Comparison of ENCODE assay signal across 16 cellular contexts in genomic region chr16:11053916-11054460, GRCh38.
A peak's percentile ranks its signal among the peaks of the same experiment; 100 is the strongest.
DNase-seq lines count a peak whose midpoint lies in the region; ATAC-seq and TF ChIP-seq lines count a peak whose summit lies in the region.
"Had no signal": no experiment of that assay in that cellular context is flagged by ENCODE, and none has a peak within 500 bp of the region (broad histone marks: within the 10 kb centered on the region; RNA-seq: fewer than 3 reads in every experiment).

No MANE protein-coding gene starts in this region.

- no peak for ATAC-seq in activated T-cell treated with anti-CD3 and anti-CD28 coated beads, Interleukin-2, amount 50 U/mL, for 72 hours (replicated peaks in 1 of 2)
- no peak for ATAC-seq in HG03095 (IDR thresholded peaks at IDR 0.05; ENCODE audit: unreplicated experiment)
- no peak for ATAC-seq in GM19035 (IDR thresholded peaks at IDR 0.05; ENCODE audit: unreplicated experiment)
- ATAC-seq: left colon, PC-3 had no signal

- TF ChIP-seq POLR2A in sigmoid colon (IDR thresholded peaks at IDR 0.05): no peak

- no peak overlapping the region for H3K4me3 Mint-ChIP-seq in activated T-cell treated with anti-CD3 and anti-CD28 coated beads, Interleukin-2, amount 50 U/mL, for 72 hours
- H3K4me3 Mint-ChIP-seq: HFFc6 had no signal

- no peak overlapping the region for H3K4me3 ChIP-seq in sigmoid colon
- H3K4me3 ChIP-seq: suprapubic skin had no signal

- peaks cover 0 to 27% (median 4%) of the 10 kb centered on the region in 4 donors for H3K36me3 ChIP-seq in sigmoid colon

- TF ChIP-seq CTCF in sigmoid colon (IDR thresholded peaks at IDR 0.05): no peak

- H3K27me3 Mint-ChIP-seq in activated T-cell treated with anti-CD3 and anti-CD28 coated beads, Interleukin-2, amount 50 U/mL, for 72 hours (ENCODE audit: low read depth): no peaks in the 10 kb centered on the region

- no peak overlapping the region for H3K27ac ChIP-seq in sigmoid colon
- H3K27ac ChIP-seq: suprapubic skin had no signal

- peaks cover 10 to 14% of the 10 kb centered on the region in 2 donors for H3K36me3 Mint-ChIP-seq in activated T-cell treated with anti-CD3 and anti-CD28 coated beads, Interleukin-2, amount 50 U/mL, for 72 hours (ENCODE audit: insufficient read depth in 2 of 2)

- intact Hi-C loops in sigmoid colon (cut with DNase I): no loop called here

- H3K27me3 ChIP-seq in sigmoid colon: no peaks in the 10 kb centered on the region
- H3K27me3 ChIP-seq: suprapubic skin had no signal

- H3K9me3 ChIP-seq in sigmoid colon: no peaks in the 10 kb centered on the region
- H3K9me3 ChIP-seq: suprapubic skin had no signal

- TF ChIP-seq EP300 in sigmoid colon (IDR thresholded peaks at IDR 0.05): no peak

- peak overlapping the region; percentile 42 for H3K27ac Mint-ChIP-seq in activated T-cell treated with anti-CD3 and anti-CD28 coated beads, Interleukin-2, amount 50 U/mL, for 72 hours
- H3K27ac Mint-ChIP-seq: HFFc6 had no signal

- DNase-seq in activated T-cell treated with anti-CD3 and anti-CD28 coated beads, Interleukin-2, amount 50 U/mL, for 72 hours: no peak
- no peak for DNase-seq in activated T-cell treated with anti-CD3 and anti-CD28 coated beads, Interleukin-2, amount 50 U/mL, for 48 hours
- DNase-seq in NCI-H446 treated with DMSO at 0.1 percent for 48 hours (lab: John Stamatoyannopoulos, UW) (peak; percentile 75), cerebellum (ENCODE audit: low spot score) (peak; percentile 70), sigmoid colon (peak; percentile 50), globus pallidus (ENCODE audit: low spot score) (no peak)
- DNase-seq: activated gamma-delta T cell, cortex of kidney, HFFc6, NCI-H146, NCI-H510A, PC-3 had no signal

- 92 to 94% methylated on average over 6 of the region's 6 CpGs for WGBS in sigmoid colon, 2 donors

- H3K9me3 Mint-ChIP-seq in activated T-cell treated with anti-CD3 and anti-CD28 coated beads, Interleukin-2, amount 50 U/mL, for 72 hours: no peaks in the 10 kb centered on the region
- H3K9me3 Mint-ChIP-seq: HFFc6 had no signal

- H3K4me1 Mint-ChIP-seq in activated T-cell treated with anti-CD3 and anti-CD28 coated beads, Interleukin-2, amount 50 U/mL, for 72 hours (ENCODE audit: low read depth): peaks cover 83% of the 10 kb centered on the region

- H3K4me1 ChIP-seq in sigmoid colon: no peaks in the 10 kb centered on the region

Comparison
In these comparisons a context has a peak if more than half of its experiments do, and no peak if none do; other contexts are left out.
1. DNase-seq: peak in NCI-H446 treated with DMSO at 0.1 percent for 48 hours (single experiment), cerebellum (single experiment) and sigmoid colon (single experiment); none in activated T-cell treated with anti-CD3 and anti-CD28 coated beads, Interleukin-2, amount 50 U/mL, for 72 hours (0 of 2), activated T-cell treated with anti-CD3 and anti-CD28 coated beads, Interleukin-2, amount 50 U/mL, for 48 hours (0 of 2) and globus pallidus (single experiment).